ENCODE assay signal across 8 cellular contexts in the genomic region with DNA sequence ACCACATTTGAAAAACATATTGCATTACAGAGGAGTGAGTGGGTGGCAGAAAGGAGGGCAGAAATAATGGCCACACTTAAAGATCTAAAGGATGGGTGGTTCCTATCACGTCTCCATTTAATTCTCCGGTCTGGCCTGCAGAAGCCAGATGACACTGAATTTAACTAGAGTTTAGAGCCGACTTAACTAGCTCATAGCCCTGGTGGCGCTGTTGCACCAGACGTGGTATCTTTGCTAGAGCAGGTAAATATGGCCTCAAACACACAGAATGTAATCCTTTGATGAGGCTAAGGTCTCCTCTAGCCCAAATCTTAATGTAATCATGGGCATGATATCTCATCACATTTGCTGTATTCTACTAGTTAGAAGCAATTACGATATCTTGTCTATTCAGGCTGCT. TPM values are rescaled to one million over a fixed set of nuclear protein-coding genes. Genes with fewer than 3 reads are reported as not detected.
DNase-seq lines count a peak whose midpoint lies in the region; ATAC-seq and TF ChIP-seq lines count a peak whose summit lies in the region.

No MANE protein-coding gene starts in this region.

- TF ChIP-seq EP300 in Ishikawa (IDR thresholded peaks at IDR 0.05; ENCODE audit: borderline replicate concordance): no peak

- H3K27ac ChIP-seq in Peyer's patch: no peak overlapping the region
- no peak overlapping the region for H3K27ac ChIP-seq in substantia nigra (ENCODE audit: low read depth, low read length, poor library complexity, severe bottlenecking)

- no peak for TF ChIP-seq POLR2A in Peyer's patch (IDR thresholded peaks at IDR 0.05)

- peak in 4 of 6 experiments; percentile 34 to 59 (median 56) for TF ChIP-seq CTCF in Peyer's patch (IDR thresholded peaks at IDR 0.05)

- no peak overlapping the region for H3K4me3 ChIP-seq in Peyer's patch

- peak; percentile 22 for DNase-seq in DMS153 treated with DMSO at 0.1 percent for 48 hours (lab: John Stamatoyannopoulos, UW; ENCODE audit: unreplicated experiment)
- peak in 2 of 3 donors; percentile 34 to 75 for DNase-seq in Peyer's patch
- DNase-seq in astrocyte of the hippocampus (ENCODE audit: low read depth, low spot score): peak; percentile 78
- DNase-seq in left lobe of liver (ENCODE audit: low spot score): no peak
- no peak for DNase-seq in inferior parietal cortex (ENCODE audit: extremely low spot score)
- no peak for DNase-seq in hypothalamus (lab: John Stamatoyannopoulos, UW)
- DNase-seq in substantia nigra (lab: John Stamatoyannopoulos, UW): no peak

- no peaks in the 10 kb centered on the region for H3K9me3 ChIP-seq in Peyer's patch

- no peaks in the 10 kb centered on the region for H3K27me3 ChIP-seq in Peyer's patch

- H3K4me1 ChIP-seq in Peyer's patch: no peaks in the 10 kb centered on the region

- ATAC-seq in left lobe of liver: peak; percentile 51

- peak; percentile 97 for TF ChIP-seq RAD21 in Ishikawa (IDR thresholded peaks at IDR 0.05; ENCODE audit: low read depth)

- H3K36me3 ChIP-seq in Peyer's patch: no peaks in the 10 kb centered on the region

TF ChIP-seq in Ishikawa, 13 proteins besides CTCF, POLR2A, EP300 and RAD21:
- TF ChIP-seq YY1 (IDR thresholded peaks at IDR 0.05; ENCODE audit: low read depth): 0 out of 2 replicates have a peak, but pooled peaks have one; percentile 26
- no peak for TF ChIP-seq USF1 (IDR thresholded peaks at IDR 0.05)
- TF ChIP-seq FOXM1 (IDR thresholded peaks at IDR 0.05; ENCODE audit: borderline replicate concordance, low read depth): no peak
- no peak for TF ChIP-seq NFIC (IDR thresholded peaks at IDR 0.05)
- TF ChIP-seq MAX (IDR thresholded peaks at IDR 0.05): no peak
TF ChIP-seq in Ishikawa: peak in this region for 1.

RNA-seq across cellular contexts. Expression of gene GAL, which starts 51.5 kb away (rescaled TPM):
- total RNA-seq in Peyer's patch: 1 to 10 TPM in 1 of 4 donors, not detected in 3; 1.2 TPM
- 0.23 TPM for total RNA-seq in left lobe of liver

Comparison
In these comparisons a context has a peak if more than half of its experiments do, and no peak if none do; other contexts are left out.
1. DNase-seq: peak in DMS153 treated with DMSO at 0.1 percent for 48 hours (single experiment), Peyer's patch (2 of 3) and astrocyte of the hippocampus (single experiment); none in left lobe of liver (single experiment), inferior parietal cortex (single experiment), hypothalamus (0 of 51) and substantia nigra (0 of 49).